In genomic region chr10:11869743-11870460, GRCh38 we compare ENCODE assay signal across 13 cellular contexts. TPM values are rescaled to one million over a fixed set of nuclear protein-coding genes. Genes with fewer than 3 reads are reported as not detected.
DNase-seq lines count a peak whose midpoint lies in the region; ATAC-seq and TF ChIP-seq lines count a peak whose summit lies in the region.
"Had no signal": no experiment of that assay in that cellular context is flagged by ENCODE, and none has a peak within 500 bp of the region (broad histone marks: within the 10 kb centered on the region; RNA-seq: fewer than 3 reads in every experiment).

No MANE protein-coding gene starts in this region.

- TF ChIP-seq CTCF in choroid plexus epithelial cell (conservative IDR thresholded peaks at IDR 0.05; ENCODE audit: low read depth, low read length): no peak
- no peak for TF ChIP-seq CTCF in progenitor cell of endocrine pancreas (IDR thresholded peaks at IDR 0.05; ENCODE audit: unreplicated experiment)

- ATAC-seq in stimulated activated memory B cell treated with anti-CD40 and anti-IgM and Interleukin-4, amounts not matched to agents 10 μg/mL and 1 μg/mL and 100 μg/mL, for 72 hours: peak; percentile 71

- H3K4me3 Mint-ChIP-seq in stimulated activated memory B cell treated with anti-CD40 and anti-IgM and Interleukin-4, amounts not matched to agents 10 μg/mL and 1 μg/mL and 100 μg/mL, for 72 hours: no peak overlapping the region
- H3K4me3 Mint-ChIP-seq in progenitor cell of endocrine pancreas (ENCODE audit: low read depth): no peak overlapping the region

- peaks cover 11% of the 10 kb centered on the region for H3K4me1 ChIP-seq in HUES6 (ENCODE audit: control insufficient read depth, insufficient read depth, low read length)

- no peaks in the 10 kb centered on the region for H3K9me3 ChIP-seq in HUES6 (ENCODE audit: control insufficient read depth, insufficient read depth, low read depth, low read length)

- no peaks in the 10 kb centered on the region for H3K36me3 Mint-ChIP-seq in stimulated activated memory B cell treated with anti-CD40 and anti-IgM and Interleukin-4, amounts not matched to agents 10 μg/mL and 1 μg/mL and 100 μg/mL, for 72 hours
- peaks cover 23% of the 10 kb centered on the region for H3K36me3 Mint-ChIP-seq in progenitor cell of endocrine pancreas (ENCODE audit: insufficient read depth)

- peaks cover 27% of the 10 kb centered on the region for H3K27me3 Mint-ChIP-seq in stimulated activated memory B cell treated with anti-CD40 and anti-IgM and Interleukin-4, amounts not matched to agents 10 μg/mL and 1 μg/mL and 100 μg/mL, for 72 hours
- H3K27me3 Mint-ChIP-seq in progenitor cell of endocrine pancreas: no peaks in the 10 kb centered on the region

- DNase-seq in choroid plexus epithelial cell (ENCODE audit: low read depth): peak; percentile 47
- peak; percentile 45 for DNase-seq in iris pigment epithelial cell (ENCODE audit: low read depth)
- no peak for DNase-seq in dedifferentiated amniotic fluid mesenchymal stem cell (ENCODE audit: extremely low spot score)
- no peak for DNase-seq in Kasumi-1 (lab: John Stamatoyannopoulos, UW)
- DNase-seq in SKM-1 treated with dmso at 0.1 percent for 144 hours (lab: John Stamatoyannopoulos, UW; ENCODE audit: unreplicated experiment): no peak
- DNase-seq in progenitor cell of endocrine pancreas (ENCODE audit: low spot score, unreplicated experiment): no peak
- DNase-seq: activated CD8-positive, alpha-beta memory T cell treated with anti-CD3 and anti-CD28 coated beads, Interleukin-2, amount 50 U/mL, for 48 hours; effector CD4-positive, alpha-beta T cell; NCI-H2171 had no signal

- H3K27ac Mint-ChIP-seq in stimulated activated memory B cell treated with anti-CD40 and anti-IgM and Interleukin-4, amounts not matched to agents 10 μg/mL and 1 μg/mL and 100 μg/mL, for 72 hours: no peak overlapping the region
- H3K27ac Mint-ChIP-seq in progenitor cell of endocrine pancreas: no peak overlapping the region

- H3K9me3 Mint-ChIP-seq in stimulated activated memory B cell treated with anti-CD40 and anti-IgM and Interleukin-4, amounts not matched to agents 10 μg/mL and 1 μg/mL and 100 μg/mL, for 72 hours: no peaks in the 10 kb centered on the region
- no peaks in the 10 kb centered on the region for H3K9me3 Mint-ChIP-seq in progenitor cell of endocrine pancreas (ENCODE audit: low read depth)

- H3K9ac ChIP-seq in HUES6 (ENCODE audit: low read length): no peak overlapping the region

- no peak overlapping the region for H3K27ac ChIP-seq in HUES6 (ENCODE audit: low read depth, low read length)
- H3K27ac ChIP-seq: C4-2B had no signal

- peaks cover 3% of the 10 kb centered on the region; the same call in 1 of the 2 replicates for H3K36me3 ChIP-seq in HUES6 (ENCODE audit: control insufficient read depth, insufficient read depth, low read length)

- H3K4me3 ChIP-seq in HUES6 (ENCODE audit: low read depth, low read length): 0 out of 2 replicates have a peak overlapping the region, but pooled peaks have one; percentile 21
- peak overlapping the region; percentile 28 for H3K4me3 ChIP-seq in choroid plexus epithelial cell (ENCODE audit: low read depth, low read length)
- H3K4me3 ChIP-seq: lung had no signal

- no peaks in the 10 kb centered on the region for H3K27me3 ChIP-seq in HUES6 (ENCODE audit: control insufficient read depth, insufficient read depth, low read length)

- peaks cover 5% of the 10 kb centered on the region for H3K4me1 Mint-ChIP-seq in stimulated activated memory B cell treated with anti-CD40 and anti-IgM and Interleukin-4, amounts not matched to agents 10 μg/mL and 1 μg/mL and 100 μg/mL, for 72 hours
- H3K4me1 Mint-ChIP-seq in progenitor cell of endocrine pancreas (ENCODE audit: low read depth): peaks cover 12% of the 10 kb centered on the region

RNA-seq across cellular contexts. Expression of gene PROSER2, which starts 46.7 kb away (rescaled TPM):
- total RNA-seq in progenitor cell of endocrine pancreas: 18.8 and 19.0 TPM in 2 replicates

Comparison
In these comparisons a context has a peak if more than half of its experiments do, and no peak if none do; other contexts are left out.
1. DNase-seq: peak in choroid plexus epithelial cell (single experiment) and iris pigment epithelial cell (single experiment); none in dedifferentiated amniotic fluid mesenchymal stem cell (single experiment), Kasumi-1 (0 of 2), SKM-1 treated with dmso at 0.1 percent for 144 hours (single experiment) and progenitor cell of endocrine pancreas (single experiment).